8 cellular contexts compared by ENCODE assay signal in the genomic region with DNA sequence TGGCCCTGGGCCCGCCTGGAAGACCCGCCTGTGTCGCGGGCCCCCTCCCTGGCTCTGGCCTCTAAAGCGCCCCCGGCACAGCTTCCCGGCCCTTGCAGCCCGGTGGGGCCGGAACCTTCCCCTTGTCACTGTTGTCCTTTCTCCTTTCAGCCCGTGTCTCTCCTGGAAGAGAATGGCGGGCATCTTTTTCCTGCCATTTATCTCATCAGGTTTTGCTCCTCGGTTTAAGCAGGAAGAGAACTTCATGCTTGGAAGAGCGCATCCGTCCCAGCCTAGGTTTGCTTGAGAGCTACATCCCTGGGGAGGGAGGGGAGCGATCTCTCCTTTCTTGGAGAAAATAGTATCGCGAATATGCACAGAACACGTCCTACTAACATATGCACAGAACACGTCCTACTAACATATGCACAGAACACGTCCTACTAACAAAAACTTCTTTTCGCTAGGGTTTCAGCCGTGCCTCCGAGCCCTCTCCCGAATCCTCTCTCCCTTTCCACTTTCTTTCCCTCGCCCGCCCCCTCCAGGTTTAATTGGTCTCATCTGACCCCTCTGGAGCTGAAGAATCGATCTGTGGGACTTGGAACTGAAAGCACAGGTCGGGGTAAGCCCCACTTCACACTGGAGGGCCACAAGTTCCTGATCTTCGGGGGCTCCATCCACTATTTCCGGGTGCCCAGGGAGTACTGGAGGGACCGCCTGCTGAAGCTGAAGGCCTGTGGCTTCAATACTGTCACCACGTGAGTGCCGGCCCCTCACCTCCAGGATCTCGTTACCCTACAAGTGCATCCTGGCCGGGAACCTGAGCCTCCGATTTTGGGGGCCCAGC. TPM values are rescaled to one million over a fixed set of nuclear protein-coding genes. Genes with fewer than 3 reads are reported as not detected.
DNase-seq lines count a peak whose midpoint lies in the region; ATAC-seq and TF ChIP-seq lines count a peak whose summit lies in the region.
"Had no signal": no experiment of that assay in that cellular context is flagged by ENCODE, and none has a peak within 500 bp of the region (broad histone marks: within the 10 kb centered on the region; RNA-seq: fewer than 3 reads in every experiment).

No MANE protein-coding gene starts in this region.

- no peak overlapping the region for H2AK5ac ChIP-seq in trophoblast cell (ENCODE audit: low read length)

- no peak overlapping the region for H2BK120ac ChIP-seq in trophoblast cell (ENCODE audit: insufficient read depth, low read length, poor library complexity)

- no peak overlapping the region for H4K12ac ChIP-seq in trophoblast cell (ENCODE audit: low read depth, low read length)

- no peak overlapping the region for H3K18ac ChIP-seq in trophoblast cell (ENCODE audit: low read length)

- no peaks in the 10 kb centered on the region for H3K79me1 ChIP-seq in trophoblast cell (ENCODE audit: low read length)

- H4K91ac ChIP-seq in trophoblast cell (ENCODE audit: low read depth, low read length) = no peak overlapping the region

- H3K27ac ChIP-seq in VCaP = peak overlapping the region; percentile 38; the same call in 1 of the 2 replicates
- H3K27ac ChIP-seq in trophoblast cell (ENCODE audit: low read depth, low read length) = no peak overlapping the region
- H3K27ac ChIP-seq: adrenal gland had no signal

- DNase-seq in epithelial cell of esophagus (ENCODE audit: low read depth) = peak; percentile 13
- DNase-seq in trophoblast cell = no peak
- DNase-seq in RPMI8226 = no peak
- DNase-seq in SIG-M5 (lab: John Stamatoyannopoulos, UW) = no peak

- peaks cover 36% of the 10 kb centered on the region for H3K27me3 ChIP-seq in trophoblast cell (ENCODE audit: insufficient read depth, low read length)

- no peak overlapping the region for H4K8ac ChIP-seq in trophoblast cell (ENCODE audit: low read depth, low read length)

- H3K14ac ChIP-seq in trophoblast cell (ENCODE audit: low read length) = no peak overlapping the region

- H3K23ac ChIP-seq in trophoblast cell (ENCODE audit: low read length) = no peak overlapping the region

- WGBS in trophoblast cell (ENCODE audit: extremely low coverage, insufficient coverage, insufficient read length) = no CpG with 5 or more reads among the region's 36 CpGs

- H2BK5ac ChIP-seq in trophoblast cell (ENCODE audit: low read depth, low read length, poor library complexity) = no peak overlapping the region

- peak overlapping the region; percentile 74 for H3K4me2 ChIP-seq in trophoblast cell (ENCODE audit: low read length)

- no peak for TF ChIP-seq CTCF in GM12875 (IDR thresholded peaks at IDR 0.05; ENCODE audit: borderline replicate concordance, insufficient read depth, low read depth, low read length)
- no peak for TF ChIP-seq CTCF in VCaP (conservative IDR thresholded peaks at IDR 0.05)
- no peak for TF ChIP-seq CTCF in epithelial cell of esophagus (IDR thresholded peaks at IDR 0.05; ENCODE audit: insufficient read depth, low read depth, low read length, missing control alignments)

- H3K36me3 ChIP-seq in trophoblast cell (ENCODE audit: control insufficient read depth in 1 of 2, insufficient read depth in 2 of 2, low read length in 2 of 2) = no peaks in the 10 kb centered on the region
- H3K36me3 ChIP-seq: adrenal gland had no signal

- H3K9ac ChIP-seq in trophoblast cell (ENCODE audit: low read length) = no peak overlapping the region

- H3K79me2 ChIP-seq in trophoblast cell (ENCODE audit: control insufficient read depth, insufficient read depth, low read length, poor library complexity) = no peaks in the 10 kb centered on the region

- no peak overlapping the region for H2BK12ac ChIP-seq in trophoblast cell (ENCODE audit: low read length)

- H3K4ac ChIP-seq in trophoblast cell (ENCODE audit: low read depth, low read length) = no peak overlapping the region

- ATAC-seq in HG03108 (IDR thresholded peaks at IDR 0.05; ENCODE audit: unreplicated experiment) = no peak

- peak overlapping the region; percentile 62 for H3K4me3 ChIP-seq in GM12875 (ENCODE audit: low read depth, low read length)
- H3K4me3 ChIP-seq in epithelial cell of esophagus (ENCODE audit: low read length) = peak overlapping the region; percentile 65
- H3K4me3 ChIP-seq in trophoblast cell (ENCODE audit: low read depth, low read length) = no peak overlapping the region

- H3K9me3 ChIP-seq in trophoblast cell (ENCODE audit: insufficient read depth, low read depth, low read length) = peaks cover 9% of the 10 kb centered on the region
- H3K9me3 ChIP-seq: adrenal gland had no signal

- peaks cover 5 to 15% of the 10 kb centered on the region in 2 experiments for H3K4me1 ChIP-seq in trophoblast cell (ENCODE audit: control insufficient read depth in 1 of 2, insufficient read depth in 2 of 2, low read length in 2 of 2)

- H2AFZ ChIP-seq in trophoblast cell (ENCODE audit: insufficient read depth, low read length, poor library complexity) = no peak overlapping the region

RNA-seq across cellular contexts. Expression of a gene that starts 1.2 kb away (rescaled TPM):
- not detected in 2 replicates for polyA plus RNA-seq in trophoblast cell (2013)

RNA-seq across cellular contexts. Expression of a gene that starts 24.0 kb away (rescaled TPM):
- 9.7 and 9.9 TPM in 2 replicates for polyA plus RNA-seq in trophoblast cell (2013)

RNA-seq across cellular contexts. Expression of a gene that starts 24.2 kb away (rescaled TPM):
- polyA plus RNA-seq in trophoblast cell (2013) = 27.6 and 30.3 TPM in 2 replicates

RNA-seq across cellular contexts. Expression of a gene that starts 52.9 kb away (rescaled TPM):
- 21.9 and 22.7 TPM in 2 replicates for polyA plus RNA-seq in trophoblast cell (2013)

RNA-seq across cellular contexts. Expression of a gene that starts 53.6 kb away (rescaled TPM):
- polyA plus RNA-seq in trophoblast cell (2013) = 12.2 and 12.7 TPM in 2 replicates
